Comparison of ENCODE assay signal across 10 cellular contexts in genomic region chr4:168852933-168853713, GRCh38.
DNase-seq lines count a peak whose midpoint lies in the region; ATAC-seq and TF ChIP-seq lines count a peak whose summit lies in the region.
"Had no signal": no experiment of that assay in that cellular context is flagged by ENCODE, and none has a peak within 500 bp of the region (broad histone marks: within the 10 kb centered on the region; RNA-seq: fewer than 3 reads in every experiment).

No MANE protein-coding gene starts in this region.

- no peaks in the 10 kb centered on the region for H3K27me3 Mint-ChIP-seq in osteocyte (ENCODE audit: unreplicated experiment)
- H3K27me3 Mint-ChIP-seq in endothelial cell (ENCODE audit: unreplicated experiment): no peaks in the 10 kb centered on the region

- peak overlapping the region; percentile 84 for H3K27ac Mint-ChIP-seq in osteocyte (ENCODE audit: unreplicated experiment)
- no peak overlapping the region for H3K27ac Mint-ChIP-seq in endothelial cell (ENCODE audit: unreplicated experiment)
- H3K27ac Mint-ChIP-seq: activated naive CD4-positive, alpha-beta T cell treated with anti-CD3 and anti-CD28 coated beads, Interleukin-2, amount 50 U/mL, for 24 hours had no signal

- DNase-seq in osteocyte (ENCODE audit: extremely low spot score, unreplicated experiment): no peak
- DNase-seq in stimulated activated CD4-positive, alpha-beta T cell treated with anti-CD3 and anti-CD28 coated beads, Interleukin-2, amount 100 ng/mL, for 24 hours: no peak
- no peak for DNase-seq in NCI-H82 (lab: John Stamatoyannopoulos, UW)
- no peak for DNase-seq in endothelial cell (ENCODE audit: low spot score)
- no peak for DNase-seq in SHP77 (lab: John Stamatoyannopoulos, UW)

- TF ChIP-seq CTCF in osteocyte (IDR thresholded peaks at IDR 0.05): no peak
- no peak for TF ChIP-seq CTCF in endothelial cell (IDR thresholded peaks at IDR 0.05; ENCODE audit: unreplicated experiment)

- ATAC-seq in GM18867 (IDR thresholded peaks at IDR 0.05; ENCODE audit: unreplicated experiment) (peak; percentile 52), GM21717 (IDR thresholded peaks at IDR 0.05; ENCODE audit: unreplicated experiment) (peak; percentile 58), HG03558 (IDR thresholded peaks at IDR 0.05; ENCODE audit: extremely low read depth, unreplicated experiment) (peak; percentile 37)
- ATAC-seq: K562 had no signal

- H3K9me3 Mint-ChIP-seq in osteocyte (ENCODE audit: unreplicated experiment) (no peaks in the 10 kb centered on the region), endothelial cell (ENCODE audit: unreplicated experiment) (no peaks in the 10 kb centered on the region)
- H3K9me3 Mint-ChIP-seq: activated naive CD4-positive, alpha-beta T cell treated with anti-CD3 and anti-CD28 coated beads, Interleukin-2, amount 50 U/mL, for 24 hours had no signal

- H3K36me3 Mint-ChIP-seq in osteocyte (ENCODE audit: unreplicated experiment) (peaks cover 37% of the 10 kb centered on the region), endothelial cell (ENCODE audit: low read depth, unreplicated experiment) (no peaks in the 10 kb centered on the region)
- H3K36me3 Mint-ChIP-seq: activated naive CD4-positive, alpha-beta T cell treated with anti-CD3 and anti-CD28 coated beads, Interleukin-2, amount 50 U/mL, for 24 hours had no signal

- H3K4me1 Mint-ChIP-seq in osteocyte (ENCODE audit: unreplicated experiment): peaks cover 78% of the 10 kb centered on the region
- H3K4me1 Mint-ChIP-seq in endothelial cell (ENCODE audit: unreplicated experiment): peaks cover 32% of the 10 kb centered on the region

- H3K4me3 Mint-ChIP-seq in osteocyte (ENCODE audit: unreplicated experiment) (no peak overlapping the region), endothelial cell (ENCODE audit: unreplicated experiment) (no peak overlapping the region)
- H3K4me3 Mint-ChIP-seq: activated naive CD4-positive, alpha-beta T cell treated with anti-CD3 and anti-CD28 coated beads, Interleukin-2, amount 50 U/mL, for 24 hours had no signal
